Comparison of ENCODE assay signal across 8 cellular contexts in the genomic region with DNA sequence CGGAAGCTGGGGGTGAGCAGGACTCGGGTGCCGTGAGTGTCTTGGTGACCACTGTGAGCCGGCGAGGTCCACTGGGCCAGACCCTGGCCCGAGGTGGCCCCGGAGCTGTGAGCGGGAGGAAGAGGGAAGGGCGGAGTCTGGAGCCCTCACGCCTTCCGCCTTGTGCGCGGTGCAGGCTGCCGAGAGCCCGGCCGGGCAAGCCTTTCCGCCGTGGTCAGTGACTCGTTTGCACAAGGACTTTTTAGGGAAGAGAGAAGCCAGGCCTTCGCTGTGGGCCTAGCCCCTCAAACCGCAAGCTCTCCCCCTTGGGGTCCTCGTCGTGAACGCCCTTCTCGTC. TPM values are rescaled to one million over a fixed set of nuclear protein-coding genes. Genes with fewer than 3 reads are reported as not detected.
A peak's percentile ranks its signal among the peaks of the same experiment; 100 is the strongest.
DNase-seq lines count a peak whose midpoint lies in the region; ATAC-seq and TF ChIP-seq lines count a peak whose summit lies in the region.

No MANE protein-coding gene starts in this region.

- DNase-seq in Calu3 (peak; percentile 34), NB4 (ENCODE audit: low read depth) (peak; percentile 63), ascending aorta (ENCODE audit: low spot score in 2 of 2) (no peak), hepatic stellate cell (ENCODE audit: low spot score) (no peak), dedifferentiated amniotic fluid mesenchymal stem cell (ENCODE audit: extremely low spot score) (no peak)

- no peaks in the 10 kb centered on the region for H3K9me3 ChIP-seq in ascending aorta
- no peaks in the 10 kb centered on the region for H3K9me3 ChIP-seq in skeletal muscle tissue (ENCODE audit: control insufficient read depth in 3 of 3, low read length in 3 of 3)

- H3K9ac ChIP-seq in skeletal muscle tissue (ENCODE audit: low read depth in 1 of 3, low read length in 3 of 3), result peak overlapping the region; percentile 74 to 88 (median 83)

- peaks cover 7% of the 10 kb centered on the region for H3K36me3 Mint-ChIP-seq in Calu3 (ENCODE audit: insufficient read depth, unreplicated experiment)

- H3K4me3 ChIP-seq in NB4 (ENCODE audit: low read depth, low read length), result peak overlapping the region; percentile 53
- peak overlapping the region; percentile 57 to 87 for H3K4me3 ChIP-seq in ascending aorta
- peak overlapping the region; percentile 62 for H3K4me3 ChIP-seq in iPS-11a (ENCODE audit: low read depth, low read length)
- peak overlapping the region; percentile 81 to 87 (median 86) for H3K4me3 ChIP-seq in skeletal muscle tissue (ENCODE audit: low read length in 3 of 3)

- no peak overlapping the region for H3K27ac Mint-ChIP-seq in Calu3 (ENCODE audit: unreplicated experiment)

- H3K27ac ChIP-seq in ascending aorta, result peak overlapping the region; percentile 79 to 87
- peak overlapping the region; percentile 72 for H3K27ac ChIP-seq in skeletal muscle tissue (ENCODE audit: low read depth, low read length)

- H3K9me3 Mint-ChIP-seq in Calu3 (ENCODE audit: low read depth, unreplicated experiment), result no peaks in the 10 kb centered on the region

- CTCF ChIA-PET in Calu3 (lab: Charles Lee), result interaction anchor here (1.5 kb wide), 1 partner anchor 697 kb away, joined by 5 read pairs; no protein-coding TSS in a partner anchor

- H3K27me3 ChIP-seq in ascending aorta (no peaks in the 10 kb centered on the region), skeletal muscle tissue (ENCODE audit: control insufficient read depth in 3 of 3, insufficient read depth in 3 of 3, low read length in 3 of 3) (no peaks in the 10 kb centered on the region)

- peak overlapping the region; percentile 71 for H3K4me3 Mint-ChIP-seq in Calu3 (ENCODE audit: low read depth, unreplicated experiment)

- intact Hi-C loops in Calu3 (cut with micrococcal nuclease; ENCODE audit: unreplicated experiment) (no loop called here), ascending aorta (cut with DNase I) (no loop called here)

- TF ChIP-seq POLR2A in NB4 (IDR thresholded peaks at IDR 0.05; ENCODE audit: extremely low read depth, insufficient read length), result no peak

- TF ChIP-seq CTCF in Calu3 (IDR thresholded peaks at IDR 0.05; ENCODE audit: unreplicated experiment) (no peak), NB4 (IDR thresholded peaks at IDR 0.05; ENCODE audit: low read depth, low read length) (no peak), ascending aorta (IDR thresholded peaks at IDR 0.05) (no peak)

- H3K36me3 ChIP-seq in ascending aorta (no peaks in the 10 kb centered on the region), skeletal muscle tissue (ENCODE audit: control insufficient read depth in 3 of 3, insufficient read depth in 3 of 3, low read length in 3 of 3) (no peaks in the 10 kb centered on the region)

- H3K4me1 Mint-ChIP-seq in Calu3 (ENCODE audit: low read depth, unreplicated experiment), result no peaks in the 10 kb centered on the region

- no TSS peak for BruUV-seq in Calu3 (replicated peaks; lab: Mats Ljungman, UMichigan)

- H3K27me3 Mint-ChIP-seq in Calu3 (ENCODE audit: unreplicated experiment), result peaks cover 34% of the 10 kb centered on the region

- ATAC-seq in GM21367 (IDR thresholded peaks at IDR 0.05; ENCODE audit: unreplicated experiment), result peak; percentile 25

- H3K4me1 ChIP-seq in ascending aorta (peaks cover 4 to 10% of the 10 kb centered on the region in 2 donors), skeletal muscle tissue (ENCODE audit: control insufficient read depth in 3 of 3, insufficient read depth in 3 of 3, low read length in 3 of 3) (peaks cover 19 to 31% (median 20%) of the 10 kb centered on the region in 3 donors)

RNA-seq across cellular contexts. Expression of gene ZNF32, which starts 40.9 kb away (rescaled TPM):
- total RNA-seq in Calu3 (2022) (17.1 and 17.8 TPM in 2 replicates), ascending aorta (10.9 TPM), skeletal muscle tissue (50.1 TPM)

Comparison
In these comparisons a context has a peak if more than half of its experiments do, and no peak if none do; other contexts are left out.
1. DNase-seq: peak in Calu3 (single experiment) and NB4 (single experiment); none in ascending aorta (0 of 2), hepatic stellate cell (single experiment) and dedifferentiated amniotic fluid mesenchymal stem cell (single experiment).
2. Peak in every context shown above with its lines, with median percentiles within 50 percentile points of each other: H3K4me3 ChIP-seq.